In genomic region chr17:77907497-77908120, GRCh38 we compare ENCODE assay signal across 27 cellular contexts. TPM values are rescaled to one million over a fixed set of nuclear protein-coding genes. Genes with fewer than 3 reads are reported as not detected.
DNase-seq lines count a peak whose midpoint lies in the region; ATAC-seq and TF ChIP-seq lines count a peak whose summit lies in the region.
"Had no signal": no experiment of that assay in that cellular context is flagged by ENCODE, and none has a peak within 500 bp of the region (broad histone marks: within the 10 kb centered on the region; RNA-seq: fewer than 3 reads in every experiment).

No MANE protein-coding gene starts in this region.

- no peak overlapping the region for H3K27ac ChIP-seq in endodermal cell (ENCODE audit: low read depth, low read length)
- H3K27ac ChIP-seq in neuronal stem cell (replicated peaks; ENCODE audit: low read length), result no peak overlapping the region
- H3K27ac ChIP-seq: HL-60, KMS-11 had no signal

- H3K27me3 ChIP-seq in endodermal cell (ENCODE audit: control insufficient read depth, insufficient read depth, low read length, poor library complexity, severe bottlenecking), result no peaks in the 10 kb centered on the region
- H3K27me3 ChIP-seq in neuronal stem cell (ENCODE audit: control insufficient read depth in 3 of 3, insufficient read depth in 3 of 3, low read depth in 1 of 3, low read length in 3 of 3), result peaks cover 0 to 7% (median 0%) of the 10 kb centered on the region in 3 experiments
- H3K27me3 ChIP-seq: BE2C had no signal

- no peak overlapping the region for H3K4me3 ChIP-seq in endodermal cell (ENCODE audit: low read length)
- no peak overlapping the region for H3K4me3 ChIP-seq in neuronal stem cell (ENCODE audit: low read length in 2 of 2)
- H3K4me3 ChIP-seq: HAP-1 had no signal

- peak overlapping the region; percentile 36 for H2BK120ac ChIP-seq in neuronal stem cell (ENCODE audit: low read depth, low read length)

- H3K79me1 ChIP-seq in neuronal stem cell (ENCODE audit: low read depth, low read length), result peaks cover 2% of the 10 kb centered on the region

- H4K8ac ChIP-seq in neuronal stem cell (ENCODE audit: low read depth, low read length), result peak overlapping the region; percentile 88

- H3K9ac ChIP-seq in endodermal cell (ENCODE audit: extremely low read depth, low read length, poor library complexity, severe bottlenecking), result no peak overlapping the region
- no peak overlapping the region for H3K9ac ChIP-seq in neuronal stem cell (ENCODE audit: low read depth, low read length, poor library complexity)
- H3K9ac ChIP-seq: KMS-11 had no signal

- H3K4me2 ChIP-seq in neuronal stem cell (ENCODE audit: insufficient read depth, low read length, poor library complexity, severe bottlenecking), result peak overlapping the region; percentile 14
- H3K4me2 ChIP-seq: KMS-11 had no signal

- no peak for DNase-seq in stimulated activated naive CD8-positive, alpha-beta T cell treated with anti-CD3 and anti-CD28 coated beads, Interleukin-15, amount 100 ng/mL, for 72 hours
- DNase-seq in endodermal cell, result peak; percentile 52
- DNase-seq in neuronal stem cell (ENCODE audit: low spot score), result no peak
- no peak for DNase-seq in NCI-H1436 treated with DMSO at 0.1 percent for 48 hours (lab: John Stamatoyannopoulos, UW)
- DNase-seq in stimulated activated CD8-positive, alpha-beta memory T cell treated with anti-CD3 and anti-CD28 coated beads, Interleukin-4, amount 100 ng/mL, for 48 hours, result no peak
- DNase-seq in activated CD4-positive, CD25-positive, alpha-beta regulatory T cell (lab: John Stamatoyannopoulos, UW), result no peak
- DNase-seq: 8988T; ACHN; BE2C; CD8-positive, alpha-beta memory T cell; DMS 273 treated with DMSO at 0.1 percent for 48 hours; DMS79; EL; GF-D8; MM.1S; NCI-H1694; NCI-H2029 treated with DMSO at 0.1 percent for 48 hours; NCI-H2227 treated with DMSO at 0.1 percent for 48 hours; NCI-H69; RPMI8226; SHP77 had no signal

- 91% methylated on average over 13 to 20 of the region's 20 CpGs for WGBS in endodermal cell (ENCODE audit: insufficient coverage in 1 of 2, insufficient read length in 1 of 2), 2 experiments
- WGBS in neuronal stem cell (ENCODE audit: extremely low coverage in 2 of 2, insufficient read length in 2 of 2, insufficient replicate concordance in 1 of 2), 2 donors, result no CpG with 5 or more reads among the region's 20 CpGs

- peak overlapping the region; percentile 47 for H2AK5ac ChIP-seq in neuronal stem cell (ENCODE audit: low read depth, low read length)

- H3K4me1 ChIP-seq in endodermal cell (ENCODE audit: control insufficient read depth, insufficient read depth, low read length) (no peaks in the 10 kb centered on the region), neuronal stem cell (ENCODE audit: control insufficient read depth in 2 of 2, insufficient read depth in 1 of 2, low read depth in 1 of 2, low read length in 2 of 2) (no peaks in the 10 kb centered on the region)
- H3K4me1 ChIP-seq: BE2C, HAP-1 had no signal

- no peak overlapping the region for H2AFZ ChIP-seq in neuronal stem cell (ENCODE audit: low read length)

- no peak overlapping the region for H3K14ac ChIP-seq in neuronal stem cell (ENCODE audit: low read length)

- peak overlapping the region; percentile 40 for H3K18ac ChIP-seq in neuronal stem cell (ENCODE audit: low read length)

- no peaks in the 10 kb centered on the region for H3K4me1 Mint-ChIP-seq in stimulated activated naive CD8-positive, alpha-beta T cell treated with anti-CD3 and anti-CD28 coated beads, Interleukin-15, Interleukin-2, amounts not matched to agents 100 ng/mL and 50 ng/mL, for 24 hours (ENCODE audit: low read depth)
- no peaks in the 10 kb centered on the region for H3K4me1 Mint-ChIP-seq in stimulated activated naive CD8-positive, alpha-beta T cell treated with anti-CD3 and anti-CD28 coated beads, Interleukin-15, amount 100 ng/mL, for 72 hours
- H3K4me1 Mint-ChIP-seq in endodermal cell, result peaks cover 4% of the 10 kb centered on the region
- H3K4me1 Mint-ChIP-seq: CD8-positive, alpha-beta memory T cell; IgD-negative memory B cell had no signal

- H3K23ac ChIP-seq in neuronal stem cell (ENCODE audit: low read depth, low read length, poor library complexity), result peak overlapping the region; percentile 56

- no peak for ATAC-seq in stimulated activated naive CD8-positive, alpha-beta T cell treated with anti-CD3 and anti-CD28 coated beads, Interleukin-15, amount 100 ng/mL, for 72 hours
- ATAC-seq in HG02870 (IDR thresholded peaks at IDR 0.05; ENCODE audit: unreplicated experiment), result no peak

- H4K91ac ChIP-seq in neuronal stem cell (ENCODE audit: low read depth, low read length, poor library complexity), result no peak overlapping the region

- no peaks in the 10 kb centered on the region for H3K36me3 ChIP-seq in endodermal cell (ENCODE audit: control insufficient read depth, insufficient read depth, low read length)
- H3K36me3 ChIP-seq in neuronal stem cell (replicated peaks in 1 of 2; ENCODE audit: control insufficient read depth in 2 of 2, insufficient read depth in 2 of 2, low read length in 2 of 2), result no peaks in the 10 kb centered on the region
- H3K36me3 ChIP-seq: BE2C, HAP-1 had no signal

- no peak for TF ChIP-seq CTCF in endodermal cell (conservative IDR thresholded peaks at IDR 0.05)

- H3K27me3 Mint-ChIP-seq in stimulated activated naive CD8-positive, alpha-beta T cell treated with anti-CD3 and anti-CD28 coated beads, Interleukin-15, Interleukin-2, amounts not matched to agents 100 ng/mL and 50 ng/mL, for 24 hours, result peaks cover 20% of the 10 kb centered on the region
- no peaks in the 10 kb centered on the region for H3K27me3 Mint-ChIP-seq in stimulated activated naive CD8-positive, alpha-beta T cell treated with anti-CD3 and anti-CD28 coated beads, Interleukin-15, amount 100 ng/mL, for 72 hours
- H3K27me3 Mint-ChIP-seq in endodermal cell (ENCODE audit: insufficient read depth), result peaks cover 24% of the 10 kb centered on the region

- H3K36me3 Mint-ChIP-seq in stimulated activated naive CD8-positive, alpha-beta T cell treated with anti-CD3 and anti-CD28 coated beads, Interleukin-15, Interleukin-2, amounts not matched to agents 100 ng/mL and 50 ng/mL, for 24 hours (ENCODE audit: low read depth), result no peaks in the 10 kb centered on the region
- no peaks in the 10 kb centered on the region for H3K36me3 Mint-ChIP-seq in endodermal cell (ENCODE audit: low read depth)
- H3K36me3 Mint-ChIP-seq: IgD-negative memory B cell had no signal

- H2BK12ac ChIP-seq in neuronal stem cell (ENCODE audit: low read length), result peak overlapping the region; percentile 30

- no peaks in the 10 kb centered on the region for H3K9me3 ChIP-seq in endodermal cell (ENCODE audit: control insufficient read depth, low read length)
- H3K9me3 ChIP-seq in neuronal stem cell (replicated peaks in 1 of 2; ENCODE audit: control insufficient read depth in 2 of 2, insufficient read depth in 1 of 2, low read depth in 1 of 2, low read length in 2 of 2), result no peaks in the 10 kb centered on the region
- H3K9me3 ChIP-seq: BE2C, HAP-1 had no signal

- H2BK5ac ChIP-seq in neuronal stem cell (ENCODE audit: low read length), result no peak overlapping the region

- peak overlapping the region; percentile 78 for H3K4ac ChIP-seq in neuronal stem cell (ENCODE audit: low read length)

- H2BK15ac ChIP-seq in neuronal stem cell (ENCODE audit: low read length), result peak overlapping the region; percentile 35

- peak overlapping the region; percentile 21 for H3K27ac Mint-ChIP-seq in stimulated activated naive CD8-positive, alpha-beta T cell treated with anti-CD3 and anti-CD28 coated beads, Interleukin-15, Interleukin-2, amounts not matched to agents 100 ng/mL and 50 ng/mL, for 24 hours
- no peak overlapping the region for H3K27ac Mint-ChIP-seq in stimulated activated naive CD8-positive, alpha-beta T cell treated with anti-CD3 and anti-CD28 coated beads, Interleukin-15, amount 100 ng/mL, for 72 hours
- no peak overlapping the region for H3K27ac Mint-ChIP-seq in endodermal cell
- H3K27ac Mint-ChIP-seq: IgD-negative memory B cell had no signal

- H3K4me3 Mint-ChIP-seq in stimulated activated naive CD8-positive, alpha-beta T cell treated with anti-CD3 and anti-CD28 coated beads, Interleukin-15, Interleukin-2, amounts not matched to agents 100 ng/mL and 50 ng/mL, for 24 hours, result no peak overlapping the region
- H3K4me3 Mint-ChIP-seq in stimulated activated naive CD8-positive, alpha-beta T cell treated with anti-CD3 and anti-CD28 coated beads, Interleukin-15, amount 100 ng/mL, for 72 hours, result no peak overlapping the region
- H3K4me3 Mint-ChIP-seq in endodermal cell, result no peak overlapping the region
- H3K4me3 Mint-ChIP-seq: CD8-positive, alpha-beta memory T cell; IgD-negative memory B cell had no signal

- H3K9me3 Mint-ChIP-seq in stimulated activated naive CD8-positive, alpha-beta T cell treated with anti-CD3 and anti-CD28 coated beads, Interleukin-15, Interleukin-2, amounts not matched to agents 100 ng/mL and 50 ng/mL, for 24 hours, result no peaks in the 10 kb centered on the region
- no peaks in the 10 kb centered on the region for H3K9me3 Mint-ChIP-seq in stimulated activated naive CD8-positive, alpha-beta T cell treated with anti-CD3 and anti-CD28 coated beads, Interleukin-15, amount 100 ng/mL, for 72 hours
- peaks cover 8% of the 10 kb centered on the region for H3K9me3 Mint-ChIP-seq in endodermal cell
- H3K9me3 Mint-ChIP-seq: CD8-positive, alpha-beta memory T cell had no signal

RNA-seq across cellular contexts. Expression of gene TNRC6C, which starts 50.9 kb away (rescaled TPM):
- total RNA-seq in endodermal cell, result 10 to 100 TPM; 22.4 to 40.2 TPM
- 10.8 TPM for polyA plus RNA-seq in endodermal cell (2013, experiment 1 of 2)
- 10.1 TPM for polyA plus RNA-seq in endodermal cell (2013, experiment 2 of 2)
- polyA plus RNA-seq in neuronal stem cell (2013, experiment 1 of 2), result 12.5 TPM
- polyA plus RNA-seq in neuronal stem cell (2013, experiment 2 of 2), result 13.1 TPM
